In genomic region chr4:122798101-122798500, GRCh38 we compare ENCODE assay signal across 1 cellular context.
TF ChIP-seq lines count a peak whose summit lies in the region.

No MANE protein-coding gene starts in this region.

TF ChIP-seq in HepG2, 621 proteins besides CTCF, POLR2A, EP300 and RAD21 (continued from another document):
- no peak for TF ChIP-seq ZBTB20 (CRISPR knock-in tag; IDR thresholded peaks at IDR 0.05; ENCODE audit: borderline replicate concordance, low read depth)
